Comparison of ENCODE assay signal across 12 cellular contexts in genomic region chrX:143635915-143636314, GRCh38. TPM values are rescaled to one million over a fixed set of nuclear protein-coding genes. Genes with fewer than 3 reads are reported as not detected.
DNase-seq lines count a peak whose midpoint lies in the region; ATAC-seq, FAIRE-seq and TF ChIP-seq lines count a peak whose summit lies in the region.
"Had no signal": no experiment of that assay in that cellular context is flagged by ENCODE, and none has a peak within 500 bp of the region (broad histone marks: within the 10 kb centered on the region; RNA-seq: fewer than 3 reads in every experiment).

Gene SLITRK4, minus strand, starts transcription at chrX:143636101. Its CDS starts 4,993 bp downstream, at chrX:143631108.

- H3K36me3 ChIP-seq in GM23338 (ENCODE audit: insufficient read depth): no peaks in the 10 kb centered on the region
- H3K36me3 ChIP-seq in astrocyte (ENCODE audit: insufficient read depth, low read length): no peaks in the 10 kb centered on the region
- H3K36me3 ChIP-seq in iPS-20b (ENCODE audit: insufficient read depth, low read depth, low read length): no peaks in the 10 kb centered on the region

- peaks cover 9% of the 10 kb centered on the region; the same call in 1 of the 3 replicates for H3K4me1 Mint-ChIP-seq in GM23338
- H3K4me1 Mint-ChIP-seq in astrocyte (ENCODE audit: low read depth, unreplicated experiment): no peaks in the 10 kb centered on the region

- ATAC-seq in GM23338: peak; percentile 61
- ATAC-seq: HCT116 had no signal

- no peaks in the 10 kb centered on the region for H3K79me2 ChIP-seq in GM23338 (replicated peaks; ENCODE audit: insufficient read depth)
- no peaks in the 10 kb centered on the region for H3K79me2 ChIP-seq in astrocyte (ENCODE audit: insufficient read depth, low read length)

- H3K4me3 ChIP-seq in GM23338 (peak within 1 kb of the TSS; percentile 63), astrocyte (ENCODE audit: insufficient read depth, low read depth, low read length) (no peak within 1 kb of the TSS), iPS-20b (ENCODE audit: low read length) (peak within 1 kb of the TSS; percentile 79)

- H3K4me3 Mint-ChIP-seq in GM23338: peak within 1 kb of the TSS; percentile 86
- H3K4me3 Mint-ChIP-seq in astrocyte (ENCODE audit: unreplicated experiment): peak within 1 kb of the TSS; percentile 80
- H3K4me3 Mint-ChIP-seq: CD4-positive, CD25-positive, alpha-beta regulatory T cell had no signal

- H3K36me3 Mint-ChIP-seq in GM23338 (ENCODE audit: low read depth) (peaks cover 2% of the 10 kb centered on the region; the same call in 1 of the 3 replicates), astrocyte (ENCODE audit: low read depth, unreplicated experiment) (no peaks in the 10 kb centered on the region)
- H3K36me3 Mint-ChIP-seq: CD4-positive, CD25-positive, alpha-beta regulatory T cell had no signal

- H3K27me3 ChIP-seq in GM23338 (ENCODE audit: insufficient read depth): peaks cover 24% of the 10 kb centered on the region
- H3K27me3 ChIP-seq in astrocyte (ENCODE audit: insufficient read depth, low read length): peaks cover 4% of the 10 kb centered on the region
- peaks cover 23% of the 10 kb centered on the region for H3K27me3 ChIP-seq in iPS-20b (ENCODE audit: insufficient read depth, low read length)

- H3K9ac ChIP-seq in astrocyte (ENCODE audit: low read length) (no peak within 1 kb of the TSS), iPS-20b (ENCODE audit: low read depth, low read length) (peak within 1 kb of the TSS; percentile 37; the same call in 1 of the 2 replicates)

- peaks cover 30% of the 10 kb centered on the region for H3K9me3 Mint-ChIP-seq in GM23338
- no peaks in the 10 kb centered on the region for H3K9me3 Mint-ChIP-seq in astrocyte (ENCODE audit: unreplicated experiment)

- H3K27ac Mint-ChIP-seq in GM23338 (no peak within 1 kb of the TSS; the same call in 1 of the 2 replicates), astrocyte (ENCODE audit: unreplicated experiment) (peak within 1 kb of the TSS; percentile 62)
- H3K27ac Mint-ChIP-seq: CD4-positive, CD25-positive, alpha-beta regulatory T cell had no signal

- peak; percentile 82 for DNase-seq in GM23338 (ENCODE audit: low spot score)
- DNase-seq in astrocyte (ENCODE audit: low read depth): no peak
- peak; percentile 62 for DNase-seq in retina
- DNase-seq in NCI-H2171 treated with DMSO at 0.1 percent for 48 hours (lab: John Stamatoyannopoulos, UW): no peak
- DNase-seq in NCI-H1436 (lab: John Stamatoyannopoulos, UW): no peak
- DNase-seq in NOMO-1 (lab: John Stamatoyannopoulos, UW; ENCODE audit: unreplicated experiment in 2 of 2): no peak
- DNase-seq in NCI-H1092 treated with DMSO at 0.1 percent for 48 hours (lab: John Stamatoyannopoulos, UW): no peak
- DNase-seq: CD4-positive, CD25-positive, alpha-beta regulatory T cell; IMR-90; stimulated activated CD4-positive, alpha-beta T cell treated with anti-CD3 and anti-CD28 coated beads, Interleukin-4, amount 100 ng/mL, for 1 hour had no signal

- H3K4me1 ChIP-seq in GM23338 (ENCODE audit: insufficient read depth): peaks cover 9% of the 10 kb centered on the region
- no peaks in the 10 kb centered on the region for H3K4me1 ChIP-seq in astrocyte (ENCODE audit: insufficient read depth, low read length)
- no peaks in the 10 kb centered on the region for H3K4me1 ChIP-seq in iPS-20b (ENCODE audit: insufficient read depth, low read length)

- no peaks in the 10 kb centered on the region for H3F3A ChIP-seq in GM23338 (replicated peaks; ENCODE audit: low read depth)

- H3K4me2 ChIP-seq in GM23338: peak within 1 kb of the TSS; percentile 73
- H3K4me2 ChIP-seq in astrocyte (ENCODE audit: low read length): peak within 1 kb of the TSS; percentile 63

- no peaks in the 10 kb centered on the region for H4K20me1 ChIP-seq in GM23338 (replicated peaks; ENCODE audit: insufficient read depth)
- H4K20me1 ChIP-seq in astrocyte (ENCODE audit: insufficient read depth, low read length): no peaks in the 10 kb centered on the region

- H3K27ac ChIP-seq in GM23338 (ENCODE audit: low read depth) (peak within 1 kb of the TSS; percentile 57), astrocyte (ENCODE audit: low read depth, low read length) (no peak within 1 kb of the TSS), iPS-20b (ENCODE audit: low read length) (no peak within 1 kb of the TSS)

- no peaks in the 10 kb centered on the region for H3K9me2 ChIP-seq in GM23338 (ENCODE audit: insufficient read depth)

- H2AFZ ChIP-seq in GM23338 (no peak within 1 kb of the TSS), astrocyte (ENCODE audit: low read depth, low read length) (no peak within 1 kb of the TSS)

- FAIRE-seq in astrocyte (lab: Jason Lieb, UNC): no peak

- no peaks in the 10 kb centered on the region for H3K9me3 ChIP-seq in astrocyte (ENCODE audit: insufficient read depth, low read depth, low read length)
- no peaks in the 10 kb centered on the region for H3K9me3 ChIP-seq in iPS-20b (ENCODE audit: insufficient read depth, low read depth, low read length)

- H3K27me3 Mint-ChIP-seq in GM23338 (ENCODE audit: insufficient read depth, low read depth, poor library complexity): peaks cover 6% of the 10 kb centered on the region
- no peaks in the 10 kb centered on the region for H3K27me3 Mint-ChIP-seq in astrocyte (ENCODE audit: low read depth, unreplicated experiment)
- H3K27me3 Mint-ChIP-seq: CD4-positive, CD25-positive, alpha-beta regulatory T cell had no signal

- TF ChIP-seq CTCF in GM23338 (conservative IDR thresholded peaks at IDR 0.05; ENCODE audit: low read depth in 2 of 2) (no peak), astrocyte (IDR thresholded peaks at IDR 0.05; ENCODE audit: insufficient read depth, low read depth, low read length) (no peak)

TF ChIP-seq in GM23338, 12 proteins besides CTCF, POLR2A, EP300 and RAD21:
- TF ChIP-seq STAT1 (IDR thresholded peaks at IDR 0.05; ENCODE audit: unreplicated experiment): no peak
- no peak for TF ChIP-seq CREB1 (CRISPR knock-in tag; IDR thresholded peaks at IDR 0.05; ENCODE audit: low read depth)
- TF ChIP-seq JUNB (IDR thresholded peaks at IDR 0.05; ENCODE audit: unreplicated experiment): no peak
- TF ChIP-seq EZH2 (IDR thresholded peaks at IDR 0.05; ENCODE audit: low read depth, unreplicated experiment): no peak

RNA-seq across cellular contexts. Expression of gene SLITRK4, which starts in this region (rescaled TPM):
- total RNA-seq in GM23338 (2014; rRNA removed; shearing (Covaris generic)): 4.0 and 6.0 TPM in 2 replicates
- polyA plus RNA-seq in GM23338 (2016; fragmentation: Nextera tagmentation; extraction: Ambion mirVana): 1.5 and 2.9 TPM in 2 replicates
- total RNA-seq in astrocyte: 2.7 and 3.7 TPM in 2 replicates
- total RNA-seq: CD4-positive, CD25-positive, alpha-beta regulatory T cell; IMR-90 had no signal
- polyA plus RNA-seq: CD4-positive, CD25-positive, alpha-beta regulatory T cell; IMR-90 had no signal

Comparison
In these comparisons a context has a peak if more than half of its experiments do, and no peak if none do; other contexts are left out.
1. DNase-seq: peak in GM23338 (single experiment) and retina (single experiment); none in astrocyte (single experiment), NCI-H2171 treated with DMSO at 0.1 percent for 48 hours (single experiment), NCI-H1436 (single experiment), NOMO-1 (0 of 2) and NCI-H1092 treated with DMSO at 0.1 percent for 48 hours (single experiment).